In genomic region chr10:33009244-33010131, GRCh38 we compare ENCODE assay signal across 2 cellular contexts.
TF ChIP-seq lines count a peak whose summit lies in the region.

No MANE protein-coding gene starts in this region.

TF ChIP-seq in SK-N-SH, 30 proteins besides CTCF, POLR2A, EP300 and RAD21:
- TF ChIP-seq PBX3 (IDR thresholded peaks at IDR 0.05) (no peak), TCF12 (IDR thresholded peaks at IDR 0.05) (no peak)

TF ChIP-seq in SK-N-SH treated with all-trans-retinoic acid at 6 μM for 48 hours, 23 proteins besides CTCF, POLR2A, EP300 and RAD21 (continued from another document):
- no peak for TF ChIP-seq CREB5 (CRISPR knock-in tag; IDR thresholded peaks at IDR 0.05; ENCODE audit: low read depth)
- TF ChIP-seq ARNTL (CRISPR knock-in tag; IDR thresholded peaks at IDR 0.05; ENCODE audit: borderline replicate concordance, low read depth): no peak
- TF ChIP-seq BACH2 (CRISPR knock-in tag; IDR thresholded peaks at IDR 0.05; ENCODE audit: borderline replicate concordance): no peak
